In genomic region chrX:118973389-118974087, GRCh38 we compare ENCODE assay signal across 1 cellular context.
TF ChIP-seq lines count a peak whose summit lies in the region.

No MANE protein-coding gene starts in this region.

TF ChIP-seq in GM23338, 12 proteins besides CTCF, POLR2A, EP300 and RAD21 (continued from another document):
- TF ChIP-seq ZNF462 (CRISPR knock-in tag; IDR thresholded peaks at IDR 0.05) (no peak), POLR2AphosphoS5 (IDR thresholded peaks at IDR 0.05; ENCODE audit: low read depth) (no peak), JUNB (IDR thresholded peaks at IDR 0.05; ENCODE audit: unreplicated experiment) (no peak)
